Comparison of ENCODE assay signal across 32 cellular contexts in genomic region chr11:123221074-123221473, GRCh38. TPM values are rescaled to one million over a fixed set of nuclear protein-coding genes. Genes with fewer than 3 reads are reported as not detected.
DNase-seq lines count a peak whose midpoint lies in the region; ATAC-seq, FAIRE-seq and TF ChIP-seq lines count a peak whose summit lies in the region.
"Had no signal": no experiment of that assay in that cellular context is flagged by ENCODE, and none has a peak within 500 bp of the region (broad histone marks: within the 10 kb centered on the region; RNA-seq: fewer than 3 reads in every experiment).

No MANE protein-coding gene starts in this region.

- no peak overlapping the region for H2AFZ ChIP-seq in trophoblast cell (ENCODE audit: insufficient read depth, low read length, poor library complexity)
- H2AFZ ChIP-seq: parathyroid adenoma had no signal

- no peak overlapping the region for H4K91ac ChIP-seq in trophoblast cell (ENCODE audit: low read depth, low read length)

- no peak overlapping the region for H3K23ac ChIP-seq in trophoblast cell (ENCODE audit: low read length)

- no peak for TF ChIP-seq CTCF in AG04450 (IDR thresholded peaks at IDR 0.05; ENCODE audit: low read depth, low read length)
- no peak for TF ChIP-seq CTCF in gastroesophageal sphincter (IDR thresholded peaks at IDR 0.05)

- no peak overlapping the region for H2BK12ac ChIP-seq in trophoblast cell (ENCODE audit: low read length)

- DNase-seq in AG04450 (ENCODE audit: low read depth, low spot score) (no peak), adipocyte (ENCODE audit: low read depth) (peak; percentile 67), trophoblast cell (peak; percentile 77 to 81), NCI-H187 treated with DMSO at 0.1 percent for 48 hours (lab: John Stamatoyannopoulos, UW) (no peak), H7 (no peak), RCC 7860 (ENCODE audit: low spot score) (no peak), COR-L47 (lab: John Stamatoyannopoulos, UW) (no peak)
- DNase-seq: activated B cell treated with CpG ODN at 0.5 μM for 24 hours; activated CD4-positive, alpha-beta T cell treated with anti-CD3 and anti-CD28 coated beads, Interleukin-2, amount 50 U/mL, for 1 hour; activated CD8-positive, alpha-beta memory T cell treated with anti-CD3 and anti-CD28 coated beads, Interleukin-2, amount 10 ng/mL, durations not matched to agents 7 days and 5 days; activated naive CD4-positive, alpha-beta T cell; activated T-cell treated with anti-CD3 and anti-CD28 coated beads, Interleukin-2, amount 50 U/mL, for 72 hours; adrenal gland; BE2C; effector CD4-positive, alpha-beta T cell; GF-D8; HCEC 1CT; left ventricle myocardium superior; NCI-H1417; NCI-H748 treated with DMSO at 0.1 percent for 48 hours; right cardiac atrium; stimulated activated CD4-positive, alpha-beta T cell treated with anti-CD3 and anti-CD28 coated beads, Interleukin-4, amount 100 ng/mL, for 1 hour; testis had no signal

- no peak for TF ChIP-seq POLR2A in gastroesophageal sphincter (IDR thresholded peaks at IDR 0.05)

- no peak overlapping the region for H3K14ac ChIP-seq in trophoblast cell (ENCODE audit: low read length)

- H4K8ac ChIP-seq in trophoblast cell (ENCODE audit: low read depth, low read length), result no peak overlapping the region

- H3K27me3 ChIP-seq in AG04450 (ENCODE audit: control insufficient read depth, insufficient read depth, low read length), result no peaks in the 10 kb centered on the region
- no peaks in the 10 kb centered on the region for H3K27me3 ChIP-seq in adipocyte (replicated peaks; ENCODE audit: control insufficient read depth, insufficient read depth, low read length)
- no peaks in the 10 kb centered on the region for H3K27me3 ChIP-seq in gastroesophageal sphincter
- H3K27me3 ChIP-seq in trophoblast cell (ENCODE audit: insufficient read depth, low read length), result no peaks in the 10 kb centered on the region
- H3K27me3 ChIP-seq in H7 (ENCODE audit: control insufficient read depth, insufficient read depth, low read length), result no peaks in the 10 kb centered on the region
- H3K27me3 ChIP-seq: adrenal gland, BE2C, breast epithelium, SJSA1, testis had no signal

- H3K18ac ChIP-seq in trophoblast cell (ENCODE audit: low read length), result no peak overlapping the region

- no peak overlapping the region for H2AK5ac ChIP-seq in trophoblast cell (ENCODE audit: low read length)

- H3K36me3 ChIP-seq in adipocyte (ENCODE audit: control insufficient read depth, insufficient read depth, low read length, severe bottlenecking) (no peaks in the 10 kb centered on the region), gastroesophageal sphincter (no peaks in the 10 kb centered on the region), trophoblast cell (ENCODE audit: control insufficient read depth in 1 of 2, insufficient read depth in 2 of 2, low read length in 2 of 2) (no peaks in the 10 kb centered on the region), H7 (replicated peaks; ENCODE audit: control insufficient read depth, insufficient read depth, low read length) (no peaks in the 10 kb centered on the region)
- H3K36me3 ChIP-seq: adrenal gland, BE2C, breast epithelium, SJSA1 had no signal

- CTCF ChIA-PET in AG04450 (lab: Charles Lee), result interaction anchor here (0.6 to 0.9 kb wide), 2 partner anchors 55 to 81 kb away, joined by 3 read pairs; no protein-coding TSS in a partner anchor

- H3K79me1 ChIP-seq in trophoblast cell (ENCODE audit: low read length), result peaks cover 14% of the 10 kb centered on the region

- H3K27ac ChIP-seq in AG04450 (ENCODE audit: low read depth, low read length) (peak overlapping the region; percentile 3), gastroesophageal sphincter (peak overlapping the region; percentile 8 to 46 (median 34)), trophoblast cell (ENCODE audit: low read depth, low read length) (no peak overlapping the region)
- H3K27ac ChIP-seq: adrenal gland, breast epithelium, parathyroid adenoma, SJSA1, testis had no signal

- H2BK120ac ChIP-seq in trophoblast cell (ENCODE audit: insufficient read depth, low read length, poor library complexity), result no peak overlapping the region

- POLR2A ChIA-PET in AG04450 (lab: Yijun Ruan, JAX), result interaction anchor here (0.6 to 0.8 kb wide), 2 partner anchors 18 to 144 kb away, joined by 3 to 6 read pairs; no protein-coding TSS in a partner anchor

- no peak overlapping the region for H3K4ac ChIP-seq in trophoblast cell (ENCODE audit: low read depth, low read length)

- H3K9me3 ChIP-seq in AG04450 (ENCODE audit: control insufficient read depth, insufficient read depth, low read length) (peaks cover 7% of the 10 kb centered on the region; the same call in 1 of the 2 replicates), adipocyte (ENCODE audit: control insufficient read depth, low read length) (peaks cover 2% of the 10 kb centered on the region), gastroesophageal sphincter (peaks cover 0 to 9% (median 0%) of the 10 kb centered on the region in 3 donors), trophoblast cell (ENCODE audit: insufficient read depth, low read depth, low read length) (no peaks in the 10 kb centered on the region)
- H3K9me3 ChIP-seq: adrenal gland, BE2C, SJSA1, testis had no signal

- no peaks in the 10 kb centered on the region for H3K79me2 ChIP-seq in trophoblast cell (ENCODE audit: control insufficient read depth, insufficient read depth, low read length, poor library complexity)
- H3K79me2 ChIP-seq: parathyroid adenoma had no signal

- no peak for FAIRE-seq in RCC 7860 (lab: Jason Lieb, UNC)
- FAIRE-seq: A549, GM19239, islet of Langerhans, K562 had no signal

- no peak overlapping the region for H3K4me3 ChIP-seq in AG04450 (ENCODE audit: low read depth, low read length)
- no peak overlapping the region for H3K4me3 ChIP-seq in adipocyte (ENCODE audit: low read length)
- no peak overlapping the region for H3K4me3 ChIP-seq in gastroesophageal sphincter
- H3K4me3 ChIP-seq in trophoblast cell (ENCODE audit: low read depth, low read length), result no peak overlapping the region
- no peak overlapping the region for H3K4me3 ChIP-seq in H7 (ENCODE audit: insufficient read depth, low read depth, low read length)
- H3K4me3 ChIP-seq: A549, adrenal gland, breast epithelium, K562, SJSA1, testis had no signal

- peak; percentile 81 for ATAC-seq in gastroesophageal sphincter
- ATAC-seq: A549; activated CD8-positive, alpha-beta memory T cell treated with anti-CD3 and anti-CD28 coated beads, Interleukin-2, amount 10 ng/mL, durations not matched to agents 7 days and 5 days; activated T-cell treated with anti-CD3 and anti-CD28 coated beads, Interleukin-2, amount 50 U/mL, for 72 hours; K562; left ventricle myocardium superior had no signal

- WGBS in gastroesophageal sphincter (ENCODE audit: low coverage in 1 of 2), 2 donors, result 55 to 69% methylated on average over 4 to 6 of the region's 6 CpGs
- no CpG with 5 or more reads among the region's 6 CpGs for WGBS in trophoblast cell (ENCODE audit: extremely low coverage, insufficient coverage, insufficient read length)

- H4K12ac ChIP-seq in trophoblast cell (ENCODE audit: low read depth, low read length), result no peak overlapping the region

- H2BK5ac ChIP-seq in trophoblast cell (ENCODE audit: low read depth, low read length, poor library complexity), result no peak overlapping the region

- H3K9ac ChIP-seq in adipocyte (ENCODE audit: low read length), result peak overlapping the region; percentile 71
- H3K9ac ChIP-seq in trophoblast cell (ENCODE audit: low read length), result no peak overlapping the region
- H3K9ac ChIP-seq: parathyroid adenoma had no signal

- no peak for TF ChIP-seq EP300 in gastroesophageal sphincter (IDR thresholded peaks at IDR 0.05)

- H3K4me1 ChIP-seq in adipocyte (ENCODE audit: control insufficient read depth, insufficient read depth, low read length), result peaks cover 39% of the 10 kb centered on the region
- H3K4me1 ChIP-seq in gastroesophageal sphincter, result peaks cover 5 to 24% (median 5%) of the 10 kb centered on the region in 3 donors
- H3K4me1 ChIP-seq in trophoblast cell (ENCODE audit: control insufficient read depth in 1 of 2, insufficient read depth in 2 of 2, low read length in 2 of 2), result peaks cover 8 to 16% of the 10 kb centered on the region in 2 experiments
- H3K4me1 ChIP-seq: BE2C, breast epithelium, parathyroid adenoma, testis had no signal

- no peak overlapping the region for H3K4me2 ChIP-seq in trophoblast cell (ENCODE audit: low read length)
- H3K4me2 ChIP-seq: A549 had no signal

RNA-seq across cellular contexts. Expression of gene CLMP, which starts 26.0 kb away (rescaled TPM):
- 251 and 288 TPM in 2 replicates for polyA plus RNA-seq in AG04450 (2011; rRNA removed)
- polyA minus RNA-seq in AG04450 (2011; rRNA and poly(A)+ RNA removed), result 500 and 661 TPM in 2 replicates
- 100 to 1,000 TPM in 3 of 4 donors, 10 to 100 TPM in 1; 89.1 to 274 (median 151) TPM for total RNA-seq in gastroesophageal sphincter
- 52.0 and 56.1 TPM in 2 replicates for polyA plus RNA-seq in trophoblast cell (2013)
- total RNA-seq in H7 (2014; rRNA removed; shearing (Covaris generic)), result 17.6 and 24.3 TPM in 2 replicates
- total RNA-seq: activated B cell treated with CpG ODN at 0.5 μM for 24 hours, HT-29 had no signal

Comparison
In these comparisons a context has a peak if more than half of its experiments do, and no peak if none do; other contexts are left out.
1. DNase-seq: peak in adipocyte (single experiment) and trophoblast cell (2 of 2); none in AG04450 (single experiment), NCI-H187 treated with DMSO at 0.1 percent for 48 hours (single experiment), H7 (single experiment), RCC 7860 (single experiment) and COR-L47 (single experiment).